9 cellular contexts compared by ENCODE assay signal in the genomic region with DNA sequence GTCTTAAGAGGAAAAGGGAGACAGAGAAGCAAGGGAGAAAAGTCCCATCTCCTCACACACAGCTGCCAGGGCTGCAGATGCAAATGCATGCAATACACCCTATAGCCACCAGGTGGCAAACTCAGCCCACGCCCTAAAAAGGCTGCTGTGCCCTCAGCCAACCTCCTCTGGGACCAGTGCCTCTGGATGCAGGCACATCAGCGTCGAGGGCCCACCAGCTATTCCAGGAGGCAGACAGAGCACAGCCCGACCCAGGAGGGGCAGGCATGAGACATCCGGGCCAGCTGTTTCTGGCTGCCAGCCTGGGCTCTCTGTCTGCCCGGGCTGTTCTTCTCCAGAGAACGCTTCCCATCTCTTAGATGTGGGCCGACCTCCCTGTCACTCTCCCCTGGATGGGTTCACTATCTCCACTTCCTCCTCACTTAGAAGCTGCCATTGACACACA. TPM values are rescaled to one million over a fixed set of nuclear protein-coding genes. Genes with fewer than 3 reads are reported as not detected.
A peak's percentile ranks its signal among the peaks of the same experiment; 100 is the strongest.
DNase-seq lines count a peak whose midpoint lies in the region; ATAC-seq and TF ChIP-seq lines count a peak whose summit lies in the region.
"Had no signal": no experiment of that assay in that cellular context is flagged by ENCODE, and none has a peak within 500 bp of the region (broad histone marks: within the 10 kb centered on the region; RNA-seq: fewer than 3 reads in every experiment).

No MANE protein-coding gene starts in this region.

- H3K9ac ChIP-seq in DND-41 (ENCODE audit: low read depth, low read length), result no peak overlapping the region
- no peak overlapping the region for H3K9ac ChIP-seq in neural cell (ENCODE audit: low read length)

- no peaks in the 10 kb centered on the region for H3K79me2 ChIP-seq in DND-41 (ENCODE audit: insufficient read depth, low read length)
- H3K79me2 ChIP-seq in neural cell (replicated peaks; ENCODE audit: insufficient read depth, low read length), result no peaks in the 10 kb centered on the region

- no peaks in the 10 kb centered on the region for H3K27me3 Mint-ChIP-seq in activated T-helper 1 cell treated with anti-CD3 and anti-CD28 coated beads, Interleukin-12 subunit alpha, Interleukin-12 subunit beta, Interleukin-2, Interleukin-4 antibody, amounts not matched to agents 30 ng/mL and 10 ng/mL and 1 ng/mL, durations not matched to agents 14 hours and 24 hours and 36 hours (ENCODE audit: insufficient read depth)

- H3K4me3 ChIP-seq in DND-41 (ENCODE audit: low read depth in 1 of 2, low read length in 2 of 2) (no peak overlapping the region), fibroblast of pulmonary artery (replicated peaks; ENCODE audit: low read depth, low read length) (no peak overlapping the region), neural cell (ENCODE audit: low read length) (no peak overlapping the region)
- H3K4me3 ChIP-seq in Jurkat, Clone E6-1 (ENCODE audit: low read length), result no peak overlapping the region

- peak; percentile 91 for TF ChIP-seq RAD21 in neural cell (conservative IDR thresholded peaks at IDR 0.05)

- H3K27ac ChIP-seq in DND-41 (ENCODE audit: low read length), result no peak overlapping the region
- no peak overlapping the region for H3K27ac ChIP-seq in neural cell (ENCODE audit: low read length)
- H3K27ac ChIP-seq: epithelial cell of prostate had no signal

- H4K20me1 ChIP-seq in DND-41 (ENCODE audit: insufficient read depth, low read length) (no peaks in the 10 kb centered on the region), neural cell (ENCODE audit: insufficient read depth) (no peaks in the 10 kb centered on the region)

- DNase-seq in DND-41 (peak; percentile 81), RKO (ENCODE audit: low spot score) (peak; percentile 56), fibroblast of pulmonary artery (ENCODE audit: low read depth) (peak; percentile 82)
- DNase-seq in Jurkat, Clone E6-1 (ENCODE audit: low read depth, low spot score), result peak; percentile 60
- DNase-seq in activated T-helper 1 cell treated with anti-CD3 and anti-CD28 coated beads, Interleukin-12 subunit alpha, Interleukin-12 subunit beta, Interleukin-2, Interleukin-4 antibody, amounts not matched to agents 30 ng/mL and 10 ng/mL and 1 ng/mL, durations not matched to agents 14 hours and 24 hours and 36 hours (ENCODE audit: low spot score), result peak; percentile 68
- DNase-seq in stimulated activated naive CD4-positive, alpha-beta T cell (lab: John Stamatoyannopoulos, UW), result peak; percentile 42 to 85 (median 59)

- H3K36me3 ChIP-seq in DND-41 (ENCODE audit: insufficient read depth, low read length) (peaks cover 28% of the 10 kb centered on the region), neural cell (ENCODE audit: insufficient read depth, low read length) (no peaks in the 10 kb centered on the region)

- H3K9me3 ChIP-seq in DND-41 (ENCODE audit: insufficient read depth, low read length, severe bottlenecking) (no peaks in the 10 kb centered on the region), neural cell (ENCODE audit: low read length) (no peaks in the 10 kb centered on the region)

- no peak overlapping the region for H3K4me2 ChIP-seq in DND-41 (ENCODE audit: insufficient read depth, low read length)
- no peak overlapping the region for H3K4me2 ChIP-seq in neural cell (ENCODE audit: low read length)

- no peaks in the 10 kb centered on the region for H3F3A ChIP-seq in neural cell (ENCODE audit: insufficient read depth, low read length, poor library complexity, severe bottlenecking)

- no peaks in the 10 kb centered on the region for H3K27me3 ChIP-seq in DND-41 (ENCODE audit: insufficient read depth, low read length, poor library complexity)
- no peaks in the 10 kb centered on the region for H3K27me3 ChIP-seq in neural cell (ENCODE audit: insufficient read depth, low read depth, low read length)

- TF ChIP-seq EP300 in neural cell (conservative IDR thresholded peaks at IDR 0.05; ENCODE audit: poor library complexity, severe bottlenecking), result peak; percentile 23

- no peaks in the 10 kb centered on the region for H3K9me2 ChIP-seq in neural cell (ENCODE audit: insufficient read depth, low read length)

- TF ChIP-seq CTCF in DND-41 (IDR thresholded peaks at IDR 0.05; ENCODE audit: borderline replicate concordance, extremely low read depth, low read length, poor library complexity, severe bottlenecking), result peak; percentile 99
- peak; percentile 98 for TF ChIP-seq CTCF in fibroblast of pulmonary artery (IDR thresholded peaks at IDR 0.05; ENCODE audit: low read length, missing control alignments)
- peak; percentile 96 for TF ChIP-seq CTCF in neural cell (IDR thresholded peaks at IDR 0.05; ENCODE audit: poor library complexity, severe bottlenecking)

- intact Hi-C loops in activated T-helper 1 cell treated with anti-CD3 and anti-CD28 coated beads, Interleukin-12 subunit alpha, Interleukin-12 subunit beta, Interleukin-2, Interleukin-4 antibody, amounts not matched to agents 30 ng/mL and 10 ng/mL and 1 ng/mL, durations not matched to agents 14 hours and 24 hours and 36 hours (cut with micrococcal nuclease), result loop anchor here (1.0 to 5.0 kb wide), 4 partner anchors 48 to 252 kb away; no protein-coding TSS in a partner anchor

- H3K4me1 Mint-ChIP-seq in activated T-helper 1 cell treated with anti-CD3 and anti-CD28 coated beads, Interleukin-12 subunit alpha, Interleukin-12 subunit beta, Interleukin-2, Interleukin-4 antibody, amounts not matched to agents 30 ng/mL and 10 ng/mL and 1 ng/mL, durations not matched to agents 14 hours and 24 hours and 36 hours (ENCODE audit: low read depth), result peaks cover 37% of the 10 kb centered on the region

- H3K4me3 Mint-ChIP-seq in activated T-helper 1 cell treated with anti-CD3 and anti-CD28 coated beads, Interleukin-12 subunit alpha, Interleukin-12 subunit beta, Interleukin-2, Interleukin-4 antibody, amounts not matched to agents 30 ng/mL and 10 ng/mL and 1 ng/mL, durations not matched to agents 14 hours and 24 hours and 36 hours, result no peak overlapping the region

- peaks cover 17% of the 10 kb centered on the region for H3K36me3 Mint-ChIP-seq in activated T-helper 1 cell treated with anti-CD3 and anti-CD28 coated beads, Interleukin-12 subunit alpha, Interleukin-12 subunit beta, Interleukin-2, Interleukin-4 antibody, amounts not matched to agents 30 ng/mL and 10 ng/mL and 1 ng/mL, durations not matched to agents 14 hours and 24 hours and 36 hours (ENCODE audit: low read depth)

- no peaks in the 10 kb centered on the region for H3K9me3 Mint-ChIP-seq in activated T-helper 1 cell treated with anti-CD3 and anti-CD28 coated beads, Interleukin-12 subunit alpha, Interleukin-12 subunit beta, Interleukin-2, Interleukin-4 antibody, amounts not matched to agents 30 ng/mL and 10 ng/mL and 1 ng/mL, durations not matched to agents 14 hours and 24 hours and 36 hours

- H2AFZ ChIP-seq in DND-41 (ENCODE audit: low read depth, low read length), result no peak overlapping the region
- H2AFZ ChIP-seq in neural cell (ENCODE audit: low read depth, low read length), result no peak overlapping the region

- ATAC-seq in DND-41 (ENCODE audit: insufficient read depth, low read depth) (peak; percentile 71), HG03135 (IDR thresholded peaks at IDR 0.05; ENCODE audit: unreplicated experiment) (no peak)

- H3K4me1 ChIP-seq in DND-41 (ENCODE audit: insufficient read depth, low read length), result peaks cover 23% of the 10 kb centered on the region

- H3K27ac Mint-ChIP-seq in activated T-helper 1 cell treated with anti-CD3 and anti-CD28 coated beads, Interleukin-12 subunit alpha, Interleukin-12 subunit beta, Interleukin-2, Interleukin-4 antibody, amounts not matched to agents 30 ng/mL and 10 ng/mL and 1 ng/mL, durations not matched to agents 14 hours and 24 hours and 36 hours, result no peak overlapping the region

TF ChIP-seq in neural cell, 6 proteins besides CTCF, POLR2A, EP300 and RAD21:
- peak; percentile 22 for TF ChIP-seq MXI1 (conservative IDR thresholded peaks at IDR 0.05; ENCODE audit: poor library complexity, severe bottlenecking)
- TF ChIP-seq EZH2 (IDR thresholded peaks at IDR 0.05; ENCODE audit: borderline replicate concordance, insufficient read depth, low read length, poor library complexity, severe bottlenecking), result no peak
- TF ChIP-seq, protein P1, sequence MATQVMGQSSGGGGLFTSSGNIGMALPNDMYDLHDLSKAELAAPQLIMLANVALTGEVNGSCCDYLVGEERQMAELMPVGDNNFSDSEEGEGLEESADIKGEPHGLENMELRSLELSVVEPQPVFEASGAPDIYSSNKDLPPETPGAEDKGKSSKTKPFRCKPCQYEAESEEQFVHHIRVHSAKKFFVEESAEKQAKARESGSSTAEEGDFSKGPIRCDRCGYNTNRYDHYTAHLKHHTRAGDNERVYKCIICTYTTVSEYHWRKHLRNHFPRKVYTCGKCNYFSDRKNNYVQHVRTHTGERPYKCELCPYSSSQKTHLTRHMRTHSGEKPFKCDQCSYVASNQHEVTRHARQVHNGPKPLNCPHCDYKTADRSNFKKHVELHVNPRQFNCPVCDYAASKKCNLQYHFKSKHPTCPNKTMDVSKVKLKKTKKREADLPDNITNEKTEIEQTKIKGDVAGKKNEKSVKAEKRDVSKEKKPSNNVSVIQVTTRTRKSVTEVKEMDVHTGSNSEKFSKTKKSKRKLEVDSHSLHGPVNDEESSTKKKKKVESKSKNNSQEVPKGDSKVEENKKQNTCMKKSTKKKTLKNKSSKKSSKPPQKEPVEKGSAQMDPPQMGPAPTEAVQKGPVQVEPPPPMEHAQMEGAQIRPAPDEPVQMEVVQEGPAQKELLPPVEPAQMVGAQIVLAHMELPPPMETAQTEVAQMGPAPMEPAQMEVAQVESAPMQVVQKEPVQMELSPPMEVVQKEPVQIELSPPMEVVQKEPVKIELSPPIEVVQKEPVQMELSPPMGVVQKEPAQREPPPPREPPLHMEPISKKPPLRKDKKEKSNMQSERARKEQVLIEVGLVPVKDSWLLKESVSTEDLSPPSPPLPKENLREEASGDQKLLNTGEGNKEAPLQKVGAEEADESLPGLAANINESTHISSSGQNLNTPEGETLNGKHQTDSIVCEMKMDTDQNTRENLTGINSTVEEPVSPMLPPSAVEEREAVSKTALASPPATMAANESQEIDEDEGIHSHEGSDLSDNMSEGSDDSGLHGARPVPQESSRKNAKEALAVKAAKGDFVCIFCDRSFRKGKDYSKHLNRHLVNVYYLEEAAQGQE (IDR thresholded peaks at IDR 0.05; ENCODE audit: borderline replicate concordance), result no peak
- TF ChIP-seq POLR2AphosphoS5 (IDR thresholded peaks at IDR 0.05), result no peak
- no peak for TF ChIP-seq TAF1 (IDR thresholded peaks at IDR 0.05; ENCODE audit: low read depth)
- TF ChIP-seq SMC3 (conservative IDR thresholded peaks at IDR 0.05; ENCODE audit: poor library complexity), result peak; percentile 96

RNA-seq across cellular contexts. Expression of a gene that starts 39.7 kb away (rescaled TPM):
- not detected for polyA plus RNA-seq in Jurkat, Clone E6-1 (2012; ENCODE audit: insufficient read depth, insufficient read length)
- 0.34 and 0.47 TPM in 2 replicates for total RNA-seq in activated T-helper 1 cell treated with anti-CD3 and anti-CD28 coated beads, Interleukin-12 subunit alpha, Interleukin-12 subunit beta, Interleukin-2, Interleukin-4 antibody, amounts not matched to agents 30 ng/mL and 10 ng/mL and 1 ng/mL, durations not matched to agents 14 hours and 24 hours and 36 hours
- not detected in 2 replicates for polyA plus RNA-seq in neural cell
- 0.35 and 0.49 TPM in 2 replicates for polyA minus RNA-seq in neural cell
